2 cellular contexts compared by ENCODE assay signal in the genomic region with DNA sequence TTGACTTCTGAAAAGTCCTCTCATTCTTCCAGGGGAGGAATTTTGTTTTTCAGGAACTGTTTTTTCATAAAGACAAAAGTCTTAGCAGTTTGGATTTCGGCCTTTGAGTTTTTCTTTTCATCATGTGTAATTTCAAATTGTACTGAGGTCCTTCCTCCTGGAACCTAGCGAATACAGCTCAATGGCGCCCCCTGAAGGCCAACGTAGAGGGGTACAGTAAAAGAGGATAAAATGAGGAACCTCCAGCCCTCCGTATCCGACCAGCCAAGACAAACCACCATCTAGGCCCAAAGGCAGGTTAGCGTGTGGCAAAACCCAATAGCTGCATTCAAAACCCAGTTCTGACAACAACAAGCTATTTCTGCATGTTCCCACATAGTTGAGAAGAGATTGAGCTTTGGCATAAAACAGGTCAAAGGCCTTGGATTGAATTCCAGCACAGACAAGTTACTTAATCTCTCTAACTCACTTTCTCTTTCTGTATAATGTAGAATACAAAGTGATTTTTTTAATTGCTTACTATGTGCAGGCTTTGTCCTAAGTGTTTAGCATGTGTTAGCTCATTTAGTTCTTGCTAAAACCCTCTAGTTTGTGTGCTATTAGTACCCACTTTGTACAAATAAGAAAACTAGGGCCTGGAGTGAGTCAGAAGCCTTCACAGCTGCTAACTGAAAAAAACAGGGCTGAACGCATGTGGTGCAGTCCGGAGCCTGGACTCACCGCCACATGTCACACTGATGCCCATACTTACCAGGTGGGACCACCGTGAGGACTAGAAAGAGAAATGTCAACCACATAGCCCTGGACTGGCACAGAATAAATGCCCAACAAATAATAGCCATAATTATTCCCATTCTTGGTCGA.
TF ChIP-seq lines count a peak whose summit lies in the region.

No MANE protein-coding gene starts in this region.

TF ChIP-seq in GM23338, 12 proteins besides CTCF, POLR2A, EP300 and RAD21 (continued from another document):
- TF ChIP-seq, protein P1, sequence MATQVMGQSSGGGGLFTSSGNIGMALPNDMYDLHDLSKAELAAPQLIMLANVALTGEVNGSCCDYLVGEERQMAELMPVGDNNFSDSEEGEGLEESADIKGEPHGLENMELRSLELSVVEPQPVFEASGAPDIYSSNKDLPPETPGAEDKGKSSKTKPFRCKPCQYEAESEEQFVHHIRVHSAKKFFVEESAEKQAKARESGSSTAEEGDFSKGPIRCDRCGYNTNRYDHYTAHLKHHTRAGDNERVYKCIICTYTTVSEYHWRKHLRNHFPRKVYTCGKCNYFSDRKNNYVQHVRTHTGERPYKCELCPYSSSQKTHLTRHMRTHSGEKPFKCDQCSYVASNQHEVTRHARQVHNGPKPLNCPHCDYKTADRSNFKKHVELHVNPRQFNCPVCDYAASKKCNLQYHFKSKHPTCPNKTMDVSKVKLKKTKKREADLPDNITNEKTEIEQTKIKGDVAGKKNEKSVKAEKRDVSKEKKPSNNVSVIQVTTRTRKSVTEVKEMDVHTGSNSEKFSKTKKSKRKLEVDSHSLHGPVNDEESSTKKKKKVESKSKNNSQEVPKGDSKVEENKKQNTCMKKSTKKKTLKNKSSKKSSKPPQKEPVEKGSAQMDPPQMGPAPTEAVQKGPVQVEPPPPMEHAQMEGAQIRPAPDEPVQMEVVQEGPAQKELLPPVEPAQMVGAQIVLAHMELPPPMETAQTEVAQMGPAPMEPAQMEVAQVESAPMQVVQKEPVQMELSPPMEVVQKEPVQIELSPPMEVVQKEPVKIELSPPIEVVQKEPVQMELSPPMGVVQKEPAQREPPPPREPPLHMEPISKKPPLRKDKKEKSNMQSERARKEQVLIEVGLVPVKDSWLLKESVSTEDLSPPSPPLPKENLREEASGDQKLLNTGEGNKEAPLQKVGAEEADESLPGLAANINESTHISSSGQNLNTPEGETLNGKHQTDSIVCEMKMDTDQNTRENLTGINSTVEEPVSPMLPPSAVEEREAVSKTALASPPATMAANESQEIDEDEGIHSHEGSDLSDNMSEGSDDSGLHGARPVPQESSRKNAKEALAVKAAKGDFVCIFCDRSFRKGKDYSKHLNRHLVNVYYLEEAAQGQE (IDR thresholded peaks at IDR 0.05; ENCODE audit: unreplicated experiment) = no peak
- TF ChIP-seq, protein P2, sequence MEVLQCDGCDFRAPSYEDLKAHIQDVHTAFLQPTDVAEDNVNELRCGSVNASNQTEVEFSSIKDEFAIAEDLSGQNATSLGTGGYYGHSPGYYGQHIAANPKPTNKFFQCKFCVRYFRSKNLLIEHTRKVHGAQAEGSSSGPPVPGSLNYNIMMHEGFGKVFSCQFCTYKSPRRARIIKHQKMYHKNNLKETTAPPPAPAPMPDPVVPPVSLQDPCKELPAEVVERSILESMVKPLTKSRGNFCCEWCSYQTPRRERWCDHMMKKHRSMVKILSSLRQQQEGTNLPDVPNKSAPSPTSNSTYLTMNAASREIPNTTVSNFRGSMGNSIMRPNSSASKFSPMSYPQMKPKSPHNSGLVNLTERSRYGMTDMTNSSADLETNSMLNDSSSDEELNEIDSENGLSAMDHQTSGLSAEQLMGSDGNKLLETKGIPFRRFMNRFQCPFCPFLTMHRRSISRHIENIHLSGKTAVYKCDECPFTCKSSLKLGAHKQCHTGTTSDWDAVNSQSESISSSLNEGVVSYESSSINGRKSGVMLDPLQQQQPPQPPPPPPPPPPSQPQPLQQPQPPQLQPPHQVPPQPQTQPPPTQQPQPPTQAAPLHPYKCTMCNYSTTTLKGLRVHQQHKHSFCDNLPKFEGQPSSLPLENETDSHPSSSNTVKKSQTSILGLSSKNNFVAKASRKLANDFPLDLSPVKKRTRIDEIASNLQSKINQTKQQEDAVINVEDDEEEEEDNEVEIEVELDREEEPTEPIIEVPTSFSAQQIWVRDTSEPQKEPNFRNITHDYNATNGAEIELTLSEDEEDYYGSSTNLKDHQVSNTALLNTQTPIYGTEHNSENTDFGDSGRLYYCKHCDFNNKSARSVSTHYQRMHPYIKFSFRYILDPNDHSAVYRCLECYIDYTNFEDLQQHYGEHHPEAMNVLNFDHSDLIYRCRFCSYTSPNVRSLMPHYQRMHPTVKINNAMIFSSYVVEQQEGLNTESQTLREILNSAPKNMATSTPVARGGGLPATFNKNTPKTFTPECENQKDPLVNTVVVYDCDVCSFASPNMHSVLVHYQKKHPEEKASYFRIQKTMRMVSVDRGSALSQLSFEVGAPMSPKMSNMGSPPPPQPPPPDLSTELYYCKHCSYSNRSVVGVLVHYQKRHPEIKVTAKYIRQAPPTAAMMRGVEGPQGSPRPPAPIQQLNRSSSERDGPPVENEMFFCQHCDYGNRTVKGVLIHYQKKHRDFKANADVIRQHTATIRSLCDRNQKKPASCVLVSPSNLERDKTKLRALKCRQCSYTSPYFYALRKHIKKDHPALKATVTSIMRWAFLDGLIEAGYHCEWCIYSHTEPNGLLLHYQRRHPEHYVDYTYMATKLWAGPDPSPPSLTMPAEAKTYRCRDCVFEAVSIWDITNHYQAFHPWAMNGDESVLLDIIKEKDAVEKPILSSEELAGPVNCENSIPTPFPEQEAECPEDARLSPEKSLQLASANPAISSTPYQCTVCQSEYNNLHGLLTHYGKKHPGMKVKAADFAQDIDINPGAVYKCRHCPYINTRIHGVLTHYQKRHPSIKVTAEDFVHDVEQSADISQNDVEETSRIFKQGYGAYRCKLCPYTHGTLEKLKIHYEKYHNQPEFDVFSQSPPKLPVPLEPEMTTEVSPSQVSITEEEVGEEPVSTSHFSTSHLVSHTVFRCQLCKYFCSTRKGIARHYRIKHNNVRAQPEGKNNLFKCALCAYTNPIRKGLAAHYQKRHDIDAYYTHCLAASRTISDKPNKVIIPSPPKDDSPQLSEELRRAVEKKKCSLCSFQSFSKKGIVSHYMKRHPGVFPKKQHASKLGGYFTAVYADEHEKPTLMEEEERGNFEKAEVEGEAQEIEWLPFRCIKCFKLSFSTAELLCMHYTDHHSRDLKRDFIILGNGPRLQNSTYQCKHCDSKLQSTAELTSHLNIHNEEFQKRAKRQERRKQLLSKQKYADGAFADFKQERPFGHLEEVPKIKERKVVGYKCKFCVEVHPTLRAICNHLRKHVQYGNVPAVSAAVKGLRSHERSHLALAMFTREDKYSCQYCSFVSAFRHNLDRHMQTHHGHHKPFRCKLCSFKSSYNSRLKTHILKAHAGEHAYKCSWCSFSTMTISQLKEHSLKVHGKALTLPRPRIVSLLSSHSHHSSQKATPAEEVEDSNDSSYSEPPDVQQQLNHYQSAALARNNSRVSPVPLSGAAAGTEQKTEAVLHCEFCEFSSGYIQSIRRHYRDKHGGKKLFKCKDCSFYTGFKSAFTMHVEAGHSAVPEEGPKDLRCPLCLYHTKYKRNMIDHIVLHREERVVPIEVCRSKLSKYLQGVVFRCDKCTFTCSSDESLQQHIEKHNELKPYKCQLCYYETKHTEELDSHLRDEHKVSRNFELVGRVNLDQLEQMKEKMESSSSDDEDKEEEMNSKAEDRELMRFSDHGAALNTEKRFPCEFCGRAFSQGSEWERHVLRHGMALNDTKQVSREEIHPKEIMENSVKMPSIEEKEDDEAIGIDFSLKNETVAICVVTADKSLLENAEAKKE (CRISPR knock-in tag; IDR thresholded peaks at IDR 0.05) = no peak
- TF ChIP-seq EZH2 (IDR thresholded peaks at IDR 0.05; ENCODE audit: low read depth, unreplicated experiment) (no peak), ZNF114 (CRISPR knock-in tag; IDR thresholded peaks at IDR 0.05) (no peak), ZNF331 (CRISPR knock-in tag; IDR thresholded peaks at IDR 0.05; ENCODE audit: low read depth) (no peak), POLR2AphosphoS5 (IDR thresholded peaks at IDR 0.05; ENCODE audit: low read depth) (no peak), CREB1 (CRISPR knock-in tag; IDR thresholded peaks at IDR 0.05; ENCODE audit: low read depth) (no peak), STAT1 (IDR thresholded peaks at IDR 0.05; ENCODE audit: unreplicated experiment) (no peak)

TF ChIP-seq in SK-N-SH treated with all-trans-retinoic acid at 6 μM for 48 hours, 23 proteins besides CTCF, POLR2A, EP300 and RAD21 (continued from another document):
- TF ChIP-seq, protein P3, sequence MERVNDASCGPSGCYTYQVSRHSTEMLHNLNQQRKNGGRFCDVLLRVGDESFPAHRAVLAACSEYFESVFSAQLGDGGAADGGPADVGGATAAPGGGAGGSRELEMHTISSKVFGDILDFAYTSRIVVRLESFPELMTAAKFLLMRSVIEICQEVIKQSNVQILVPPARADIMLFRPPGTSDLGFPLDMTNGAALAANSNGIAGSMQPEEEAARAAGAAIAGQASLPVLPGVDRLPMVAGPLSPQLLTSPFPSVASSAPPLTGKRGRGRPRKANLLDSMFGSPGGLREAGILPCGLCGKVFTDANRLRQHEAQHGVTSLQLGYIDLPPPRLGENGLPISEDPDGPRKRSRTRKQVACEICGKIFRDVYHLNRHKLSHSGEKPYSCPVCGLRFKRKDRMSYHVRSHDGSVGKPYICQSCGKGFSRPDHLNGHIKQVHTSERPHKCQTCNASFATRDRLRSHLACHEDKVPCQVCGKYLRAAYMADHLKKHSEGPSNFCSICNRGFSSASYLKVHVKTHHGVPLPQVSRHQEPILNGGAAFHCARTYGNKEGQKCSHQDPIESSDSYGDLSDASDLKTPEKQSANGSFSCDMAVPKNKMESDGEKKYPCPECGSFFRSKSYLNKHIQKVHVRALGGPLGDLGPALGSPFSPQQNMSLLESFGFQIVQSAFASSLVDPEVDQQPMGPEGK (CRISPR knock-in tag; IDR thresholded peaks at IDR 0.05; ENCODE audit: borderline replicate concordance) = no peak
- TF ChIP-seq ESRRG (CRISPR knock-in tag; IDR thresholded peaks at IDR 0.05) (no peak), ZNF565 (CRISPR knock-in tag; conservative IDR thresholded peaks at IDR 0.05; ENCODE audit: low read depth) (no peak), ZFP3 (CRISPR knock-in tag; IDR thresholded peaks at IDR 0.05) (no peak), ZNF8 (CRISPR knock-in tag; IDR thresholded peaks at IDR 0.05) (no peak), GLIS3 (CRISPR knock-in tag; IDR thresholded peaks at IDR 0.05) (no peak), PPARA (CRISPR knock-in tag; IDR thresholded peaks at IDR 0.05; ENCODE audit: borderline replicate concordance) (no peak), TOX (CRISPR knock-in tag; IDR thresholded peaks at IDR 0.05; ENCODE audit: borderline replicate concordance) (no peak), ZFP30 (CRISPR knock-in tag; IDR thresholded peaks at IDR 0.05) (no peak), CSDC2 (CRISPR knock-in tag; IDR thresholded peaks at IDR 0.05) (no peak), SNAI2 (CRISPR knock-in tag; IDR thresholded peaks at IDR 0.05) (no peak), ARNTL (CRISPR knock-in tag; IDR thresholded peaks at IDR 0.05; ENCODE audit: borderline replicate concordance, low read depth) (no peak), TCF4 (CRISPR knock-in tag; IDR thresholded peaks at IDR 0.05; ENCODE audit: borderline replicate concordance) (no peak), ISL1 (CRISPR knock-in tag; IDR thresholded peaks at IDR 0.05) (no peak)
- TF ChIP-seq, protein P4, sequence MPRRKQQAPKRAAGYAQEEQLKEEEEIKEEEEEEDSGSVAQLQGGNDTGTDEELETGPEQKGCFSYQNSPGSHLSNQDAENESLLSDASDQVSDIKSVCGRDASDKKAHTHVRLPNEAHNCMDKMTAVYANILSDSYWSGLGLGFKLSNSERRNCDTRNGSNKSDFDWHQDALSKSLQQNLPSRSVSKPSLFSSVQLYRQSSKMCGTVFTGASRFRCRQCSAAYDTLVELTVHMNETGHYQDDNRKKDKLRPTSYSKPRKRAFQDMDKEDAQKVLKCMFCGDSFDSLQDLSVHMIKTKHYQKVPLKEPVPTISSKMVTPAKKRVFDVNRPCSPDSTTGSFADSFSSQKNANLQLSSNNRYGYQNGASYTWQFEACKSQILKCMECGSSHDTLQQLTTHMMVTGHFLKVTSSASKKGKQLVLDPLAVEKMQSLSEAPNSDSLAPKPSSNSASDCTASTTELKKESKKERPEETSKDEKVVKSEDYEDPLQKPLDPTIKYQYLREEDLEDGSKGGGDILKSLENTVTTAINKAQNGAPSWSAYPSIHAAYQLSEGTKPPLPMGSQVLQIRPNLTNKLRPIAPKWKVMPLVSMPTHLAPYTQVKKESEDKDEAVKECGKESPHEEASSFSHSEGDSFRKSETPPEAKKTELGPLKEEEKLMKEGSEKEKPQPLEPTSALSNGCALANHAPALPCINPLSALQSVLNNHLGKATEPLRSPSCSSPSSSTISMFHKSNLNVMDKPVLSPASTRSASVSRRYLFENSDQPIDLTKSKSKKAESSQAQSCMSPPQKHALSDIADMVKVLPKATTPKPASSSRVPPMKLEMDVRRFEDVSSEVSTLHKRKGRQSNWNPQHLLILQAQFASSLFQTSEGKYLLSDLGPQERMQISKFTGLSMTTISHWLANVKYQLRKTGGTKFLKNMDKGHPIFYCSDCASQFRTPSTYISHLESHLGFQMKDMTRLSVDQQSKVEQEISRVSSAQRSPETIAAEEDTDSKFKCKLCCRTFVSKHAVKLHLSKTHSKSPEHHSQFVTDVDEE (CRISPR knock-in tag; IDR thresholded peaks at IDR 0.05) = no peak
